1 cellular context compared by ENCODE assay signal in genomic region chr12:7189398-7190267, GRCh38.
TF ChIP-seq lines count a peak whose summit lies in the region.

TSS of gene PEX5 (plus strand) at chr12:7189686. CDS start at chr12:7190378, 692 bp downstream.

TF ChIP-seq in HepG2, 621 proteins besides CTCF, POLR2A, EP300 and RAD21 (continued from another document and continues in another):
- TF ChIP-seq REST (IDR thresholded peaks at IDR 0.05; ENCODE audit: borderline replicate concordance in 1 of 2, low read depth in 1 of 2, low read length in 2 of 2), result no peak
- TF ChIP-seq E2F2 (CRISPR knock-in tag; IDR thresholded peaks at IDR 0.05; ENCODE audit: borderline replicate concordance), result no peak
- peak; percentile 47 for TF ChIP-seq GABPA (IDR thresholded peaks at IDR 0.05; ENCODE audit: low read depth, low read length)
- TF ChIP-seq GABPA (CRISPR knock-in tag; IDR thresholded peaks at IDR 0.05; ENCODE audit: low read depth), result peak; percentile 80
- no peak for TF ChIP-seq ZSCAN30 (CRISPR knock-in tag; IDR thresholded peaks at IDR 0.05)
- no peak for TF ChIP-seq RAD51 (IDR thresholded peaks at IDR 0.05; ENCODE audit: borderline replicate concordance)
- TF ChIP-seq ELK4 (CRISPR knock-in tag; IDR thresholded peaks at IDR 0.05; ENCODE audit: borderline replicate concordance), result no peak
- TF ChIP-seq ADNP (CRISPR knock-in tag; IDR thresholded peaks at IDR 0.05), result no peak
- no peak for TF ChIP-seq SMAD3 (CRISPR knock-in tag; IDR thresholded peaks at IDR 0.05)
- TF ChIP-seq FOSL2 (CRISPR knock-in tag; IDR thresholded peaks at IDR 0.05), result no peak
- no peak for TF ChIP-seq ZNF773 (CRISPR knock-in tag; IDR thresholded peaks at IDR 0.05; ENCODE audit: borderline replicate concordance)
- TF ChIP-seq ZBTB1 (CRISPR knock-in tag; IDR thresholded peaks at IDR 0.05; ENCODE audit: borderline replicate concordance), result no peak
- TF ChIP-seq ZBTB7A (CRISPR knock-in tag; IDR thresholded peaks at IDR 0.05), result no peak; the same call in 1 of the 2 replicates
- TF ChIP-seq SNAPC5 (CRISPR knock-in tag; IDR thresholded peaks at IDR 0.05; ENCODE audit: borderline replicate concordance), result no peak
- no peak for TF ChIP-seq MYPOP (CRISPR knock-in tag; IDR thresholded peaks at IDR 0.05)
- 0 out of 2 replicates have a peak, but pooled peaks have one; percentile 19 for TF ChIP-seq ZSCAN21 (CRISPR knock-in tag; IDR thresholded peaks at IDR 0.05; ENCODE audit: borderline replicate concordance)
- no peak for TF ChIP-seq SKI (IDR thresholded peaks at IDR 0.05; ENCODE audit: partially characterized antibody)
- TF ChIP-seq ARID4A (CRISPR knock-in tag; IDR thresholded peaks at IDR 0.05; ENCODE audit: borderline replicate concordance), result peak; percentile 58; the same call in 1 of the 2 replicates
- TF ChIP-seq EHMT2 (IDR thresholded peaks at IDR 0.05; ENCODE audit: borderline replicate concordance, low read depth, low read length), result no peak
- TF ChIP-seq ASH2L (IDR thresholded peaks at IDR 0.05; ENCODE audit: insufficient read length, low read depth, low read length), result peak; percentile 68
- 0 out of 4 replicates have a peak, but pooled peaks of 1 of the 2 experiments have one; percentile 4 for TF ChIP-seq KLF16 (CRISPR knock-in tag; IDR thresholded peaks at IDR 0.05)
- no peak for TF ChIP-seq ZSCAN29 (CRISPR knock-in tag; conservative IDR thresholded peaks at IDR 0.05)
- TF ChIP-seq RFXAP (CRISPR knock-in tag; IDR thresholded peaks at IDR 0.05; ENCODE audit: borderline replicate concordance), result 0 out of 2 replicates have a peak, but pooled peaks have one; percentile 32
- TF ChIP-seq ZFP37 (CRISPR knock-in tag; IDR thresholded peaks at IDR 0.05; ENCODE audit: borderline replicate concordance), result no peak
- TF ChIP-seq TIGD3 (CRISPR knock-in tag; IDR thresholded peaks at IDR 0.05; ENCODE audit: borderline replicate concordance), result no peak
- no peak for TF ChIP-seq RXRB (CRISPR knock-in tag; IDR thresholded peaks at IDR 0.05; ENCODE audit: borderline replicate concordance)
- TF ChIP-seq MYNN (CRISPR knock-in tag; IDR thresholded peaks at IDR 0.05; ENCODE audit: low read depth), result no peak
- TF ChIP-seq ZFP90 (CRISPR knock-in tag; IDR thresholded peaks at IDR 0.05; ENCODE audit: borderline replicate concordance), result no peak
- peak; percentile 72 for TF ChIP-seq ZNF281 (CRISPR knock-in tag; IDR thresholded peaks at IDR 0.05; ENCODE audit: borderline replicate concordance)
- TF ChIP-seq ZNF558 (CRISPR knock-in tag; IDR thresholded peaks at IDR 0.05; ENCODE audit: borderline replicate concordance), result 0 out of 2 replicates have a peak, but pooled peaks have one; percentile 0
- TF ChIP-seq FOXP4 (CRISPR knock-in tag; IDR thresholded peaks at IDR 0.05), result peak; percentile 27; the same call in 1 of the 2 replicates
- TF ChIP-seq ZNF770 (CRISPR knock-in tag; IDR thresholded peaks at IDR 0.05), result no peak
- no peak for TF ChIP-seq MZF1 (CRISPR knock-in tag; IDR thresholded peaks at IDR 0.05; ENCODE audit: borderline replicate concordance)
- TF ChIP-seq RBFOX2 (IDR thresholded peaks at IDR 0.05; ENCODE audit: low read depth, low read length), result peak; percentile 55; the same call in 1 of the 2 replicates
- no peak for TF ChIP-seq ZFP41 (CRISPR knock-in tag; IDR thresholded peaks at IDR 0.05; ENCODE audit: borderline replicate concordance)
- peak; percentile 19; the same call in 1 of the 2 replicates for TF ChIP-seq MAZ (IDR thresholded peaks at IDR 0.05; ENCODE audit: borderline replicate concordance, low read depth, low read length)
- peak; percentile 41 for TF ChIP-seq MAZ (CRISPR knock-in tag; IDR thresholded peaks at IDR 0.05; ENCODE audit: low read depth)
- no peak for TF ChIP-seq ATAD3A (CRISPR knock-in tag; IDR thresholded peaks at IDR 0.05)
- no peak for TF ChIP-seq ZNF740 (CRISPR knock-in tag; IDR thresholded peaks at IDR 0.05)
